10 cellular contexts compared by ENCODE assay signal in the genomic region with DNA sequence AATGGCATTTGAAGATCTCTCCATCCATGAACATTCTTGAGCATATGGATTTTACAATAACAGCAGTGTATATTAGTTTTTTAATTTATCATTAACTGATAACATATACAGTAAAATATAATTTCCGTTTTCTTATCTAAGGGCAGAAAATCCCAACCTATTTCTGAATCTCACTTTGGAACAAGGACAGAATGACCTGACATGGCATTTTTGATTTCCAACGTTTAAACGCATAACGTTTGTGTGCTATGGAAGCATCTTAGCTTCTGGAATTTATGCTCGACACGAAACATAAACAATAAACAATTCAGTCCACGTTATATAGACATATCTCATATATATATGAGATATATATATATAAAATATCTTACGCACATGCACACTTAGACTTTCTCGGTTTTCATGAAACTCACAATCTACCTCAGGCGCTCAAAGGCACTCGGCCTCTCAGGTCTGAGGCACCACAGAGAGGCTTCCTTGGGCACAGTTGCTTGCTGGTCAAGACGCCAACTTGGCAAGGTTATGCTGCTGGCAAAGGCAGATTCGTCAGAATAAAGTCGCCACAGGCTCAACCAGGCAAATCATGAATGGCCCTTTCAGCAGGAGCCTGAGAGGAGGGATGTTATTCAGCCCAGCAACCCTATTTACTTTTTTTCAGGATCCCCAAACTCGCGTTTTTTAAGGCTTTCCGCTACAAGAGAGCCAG. TPM values are rescaled to one million over a fixed set of nuclear protein-coding genes. Genes with fewer than 3 reads are reported as not detected.
DNase-seq lines count a peak whose midpoint lies in the region; TF ChIP-seq lines count a peak whose summit lies in the region.
"Had no signal": no experiment of that assay in that cellular context is flagged by ENCODE, and none has a peak within 500 bp of the region (broad histone marks: within the 10 kb centered on the region; RNA-seq: fewer than 3 reads in every experiment).

No MANE protein-coding gene starts in this region.

- peaks cover 16% of the 10 kb centered on the region for H3K4me1 Mint-ChIP-seq in activated naive CD4-positive, alpha-beta T cell treated with anti-CD3 and anti-CD28 coated beads, Interleukin-2, amount 10 ng/mL, durations not matched to agents 7 days and 5 days

- peaks cover 0 to 5% of the 10 kb centered on the region in 2 donors for H3K4me1 ChIP-seq in thyroid gland

- H3K4me3 Mint-ChIP-seq in activated naive CD4-positive, alpha-beta T cell treated with anti-CD3 and anti-CD28 coated beads, Interleukin-2, amount 10 ng/mL, durations not matched to agents 7 days and 5 days: peak overlapping the region; percentile 55

- H3K27me3 ChIP-seq in thyroid gland: no peaks in the 10 kb centered on the region

- no peak for TF ChIP-seq POLR2A in thyroid gland (IDR thresholded peaks at IDR 0.05)

- peaks cover 40% of the 10 kb centered on the region for H3K27me3 Mint-ChIP-seq in activated naive CD4-positive, alpha-beta T cell treated with anti-CD3 and anti-CD28 coated beads, Interleukin-2, amount 10 ng/mL, durations not matched to agents 7 days and 5 days

- CTCF ChIA-PET in activated naive CD4-positive, alpha-beta T cell treated with anti-CD3 and anti-CD28 coated beads, Interleukin-2, amount 10 ng/mL, durations not matched to agents 7 days and 5 days (lab: Charles Lee): no interaction called here

- DNase-seq in activated naive CD4-positive, alpha-beta T cell treated with anti-CD3 and anti-CD28 coated beads, Interleukin-2, amount 10 ng/mL, durations not matched to agents 7 days and 5 days: no peak
- no peak for DNase-seq in activated naive CD4-positive, alpha-beta T cell (lab: John Stamatoyannopoulos, UW)
- DNase-seq in anterior cingulate cortex (lab: John Stamatoyannopoulos, UW): peak in 42 of 58 donors; percentile 3 to 80 (median 45)
- peak; percentile 22 for DNase-seq in left kidney (ENCODE audit: low read depth, low spot score)
- DNase-seq in thyroid gland: peak; percentile 13 to 23
- DNase-seq in retina: no peak
- DNase-seq in activated CD8-positive, alpha-beta memory T cell treated with anti-CD3 and anti-CD28 coated beads, Interleukin-2, amount 50 U/mL, for 4 hours: no peak
- no peak for DNase-seq in germinal center (ENCODE audit: low spot score)
- DNase-seq: DMS79 had no signal

- H3K9me3 Mint-ChIP-seq in activated naive CD4-positive, alpha-beta T cell treated with anti-CD3 and anti-CD28 coated beads, Interleukin-2, amount 10 ng/mL, durations not matched to agents 7 days and 5 days: no peaks in the 10 kb centered on the region

- H3K9me3 ChIP-seq in thyroid gland: no peaks in the 10 kb centered on the region

- H3K4me3 ChIP-seq in thyroid gland (replicated peaks in 1 of 3): peak overlapping the region in 2 of 3 donors; percentile 47 to 76

- TF ChIP-seq CTCF in thyroid gland (IDR thresholded peaks at IDR 0.05): no peak

- H3K36me3 Mint-ChIP-seq in activated naive CD4-positive, alpha-beta T cell treated with anti-CD3 and anti-CD28 coated beads, Interleukin-2, amount 10 ng/mL, durations not matched to agents 7 days and 5 days: no peaks in the 10 kb centered on the region

- H3K36me3 ChIP-seq in thyroid gland: no peaks in the 10 kb centered on the region

- 55 to 58% methylated on average over 17 of the region's 17 CpGs for WGBS in thyroid gland, 2 donors

- intact Hi-C loops in thyroid gland (cut with DNase I): no loop called here

- no peak overlapping the region for H3K27ac Mint-ChIP-seq in activated naive CD4-positive, alpha-beta T cell treated with anti-CD3 and anti-CD28 coated beads, Interleukin-2, amount 10 ng/mL, durations not matched to agents 7 days and 5 days

- H3K27ac ChIP-seq in thyroid gland: no peak overlapping the region

RNA-seq across cellular contexts. Expression of gene UGT8, which starts 1.0 kb away (rescaled TPM):
- 10 to 100 TPM in 3 of 4 donors, 1 to 10 TPM in 1; 7.8 to 21.0 (median 13.6) TPM for total RNA-seq in thyroid gland
- total RNA-seq: dermis microvascular lymphatic vessel endothelial cell had no signal

Comparison
In these comparisons a context has a peak if more than half of its experiments do, and no peak if none do; other contexts are left out.
1. DNase-seq: peak in anterior cingulate cortex (42 of 58), left kidney (single experiment) and thyroid gland (2 of 2); none in activated naive CD4-positive, alpha-beta T cell treated with anti-CD3 and anti-CD28 coated beads, Interleukin-2, amount 10 ng/mL, durations not matched to agents 7 days and 5 days (single experiment), activated naive CD4-positive, alpha-beta T cell (0 of 4), retina (single experiment), activated CD8-positive, alpha-beta memory T cell treated with anti-CD3 and anti-CD28 coated beads, Interleukin-2, amount 50 U/mL, for 4 hours (single experiment) and germinal center (single experiment).